In genomic region chrX:141278306-141278705, GRCh38 we compare ENCODE assay signal across 8 cellular contexts. TPM values are rescaled to one million over a fixed set of nuclear protein-coding genes. Genes with fewer than 3 reads are reported as not detected.
DNase-seq lines count a peak whose midpoint lies in the region; ATAC-seq and TF ChIP-seq lines count a peak whose summit lies in the region.

No MANE protein-coding gene starts in this region.

- H3K23ac ChIP-seq in H9 (ENCODE audit: insufficient read length, low read depth, low read length): no peak overlapping the region

- H3K4me3 Mint-ChIP-seq in H9: no peak overlapping the region

- H2BK120ac ChIP-seq in H9 (ENCODE audit: low read depth, low read length, poor library complexity, severe bottlenecking): no peak overlapping the region

- no peak overlapping the region for H3K4ac ChIP-seq in H9 (ENCODE audit: low read depth, low read length)

- H4K20me1 ChIP-seq in H9 (ENCODE audit: control insufficient read depth, insufficient read depth, insufficient read length): no peaks in the 10 kb centered on the region
- H4K20me1 ChIP-seq in OCI-LY3 (ENCODE audit: insufficient read depth, low read length): no peaks in the 10 kb centered on the region
- no peaks in the 10 kb centered on the region for H4K20me1 ChIP-seq in fibroblast of lung (ENCODE audit: control insufficient read depth, extremely low read depth, insufficient read depth, low read length)

- DNase-seq in AG20443 (ENCODE audit: low spot score) (peak; percentile 18), H9 (peak; percentile 30), fibroblast of lung (ENCODE audit: low read depth in 2 of 2) (peak; percentile 3 to 32), thoracic aorta (ENCODE audit: low spot score) (no peak)

- H2BK12ac ChIP-seq in H9 (ENCODE audit: insufficient read length, low read depth, low read length): no peak overlapping the region

- no peaks in the 10 kb centered on the region for H3K4me1 Mint-ChIP-seq in H9

- no peaks in the 10 kb centered on the region for H3K27me3 ChIP-seq in H9 (ENCODE audit: insufficient read depth, low read length)
- H3K27me3 ChIP-seq in OCI-LY3 (ENCODE audit: low read depth, low read length): no peaks in the 10 kb centered on the region
- no peaks in the 10 kb centered on the region for H3K27me3 ChIP-seq in fibroblast of lung (ENCODE audit: control insufficient read depth, insufficient read depth, low read length)
- H3K27me3 ChIP-seq in thoracic aorta (replicated peaks; ENCODE audit: insufficient read depth): no peaks in the 10 kb centered on the region

- H4K8ac ChIP-seq in H9 (replicated peaks; ENCODE audit: insufficient read length, low read depth, low read length): no peak overlapping the region

- H2AFZ ChIP-seq in H9 (ENCODE audit: low read length): no peak overlapping the region
- H2AFZ ChIP-seq in OCI-LY3 (ENCODE audit: low read depth, low read length): no peak overlapping the region
- no peak overlapping the region for H2AFZ ChIP-seq in fibroblast of lung (ENCODE audit: low read length)

- H2AK5ac ChIP-seq in H9 (ENCODE audit: insufficient read length, low read length): no peak overlapping the region

- H3K4me3 ChIP-seq in OCI-LY3 (ENCODE audit: low read length) (no peak overlapping the region), fibroblast of lung (replicated peaks in 1 of 4; ENCODE audit: control extremely low read depth in 1 of 4, insufficient read depth in 1 of 4, low read depth in 3 of 4, low read length in 4 of 4) (no peak overlapping the region), thoracic aorta (no peak overlapping the region)

- H3K27me3 Mint-ChIP-seq in H9 (ENCODE audit: low read depth): no peaks in the 10 kb centered on the region

- H3K79me2 ChIP-seq in H9 (ENCODE audit: insufficient read depth, low read length) (no peaks in the 10 kb centered on the region), OCI-LY3 (ENCODE audit: low read length) (no peaks in the 10 kb centered on the region), fibroblast of lung (ENCODE audit: control insufficient read depth, insufficient read depth, low read length) (no peaks in the 10 kb centered on the region)

- H3K27ac ChIP-seq in H9 (ENCODE audit: insufficient read length, low read depth, low read length): no peak overlapping the region
- no peak overlapping the region for H3K27ac ChIP-seq in OCI-LY3 (ENCODE audit: low read length)
- no peak overlapping the region for H3K27ac ChIP-seq in fibroblast of lung (ENCODE audit: insufficient read depth, low read length)
- no peak overlapping the region for H3K27ac ChIP-seq in thoracic aorta

- TF ChIP-seq CTCF in H9 (conservative IDR thresholded peaks at IDR 0.05): peak; percentile 76
- TF ChIP-seq CTCF in OCI-LY3 (IDR thresholded peaks at IDR 0.05; ENCODE audit: low read depth, low read length): peak; percentile 66
- peak; percentile 48 to 69 for TF ChIP-seq CTCF in fibroblast of lung (conservative IDR thresholded peaks at IDR 0.05 in 1 of 2, IDR thresholded peaks at IDR 0.05 in 1 of 2; ENCODE audit: low read depth in 1 of 2, low read length in 2 of 2)
- TF ChIP-seq CTCF in thoracic aorta (IDR thresholded peaks at IDR 0.05): peak; percentile 8

- WGBS in H9 (ENCODE audit: extremely low coverage, insufficient read length, low lambda C conversion rate): no CpG with 5 or more reads among the region's 3 CpGs

- H3K27ac Mint-ChIP-seq in H9: no peak overlapping the region

- no peak overlapping the region for H4K91ac ChIP-seq in H9 (ENCODE audit: insufficient read length, low read depth, low read length)

- H3K9ac ChIP-seq in H9 (ENCODE audit: extremely low read depth, insufficient read length, low read length) (no peak overlapping the region), OCI-LY3 (ENCODE audit: low read length) (no peak overlapping the region), fibroblast of lung (ENCODE audit: insufficient read depth, low read length) (no peak overlapping the region)

- no peaks in the 10 kb centered on the region for H3K79me1 ChIP-seq in H9 (ENCODE audit: insufficient read depth, low read depth, low read length, poor library complexity, severe bottlenecking)

- H3K4me2 ChIP-seq in H9 (ENCODE audit: insufficient read depth, insufficient read length, low read length) (no peak overlapping the region), OCI-LY3 (ENCODE audit: low read length) (no peak overlapping the region), fibroblast of lung (ENCODE audit: extremely low read depth, insufficient read depth, low read length) (no peak overlapping the region)

- H2BK5ac ChIP-seq in H9 (ENCODE audit: insufficient read length, low read length): no peak overlapping the region

- H3K9me3 ChIP-seq in H9 (ENCODE audit: control insufficient read depth, low read depth, low read length) (peaks cover 24% of the 10 kb centered on the region), OCI-LY3 (ENCODE audit: insufficient read depth, low read length) (no peaks in the 10 kb centered on the region), fibroblast of lung (ENCODE audit: control insufficient read depth, insufficient read depth, low read depth, low read length) (no peaks in the 10 kb centered on the region), thoracic aorta (no peaks in the 10 kb centered on the region)

- no peak overlapping the region for H2BK20ac ChIP-seq in H9 (ENCODE audit: low read depth, low read length, poor library complexity, severe bottlenecking)

- H3K14ac ChIP-seq in H9 (ENCODE audit: insufficient read depth, low read length): no peak overlapping the region

- no peak overlapping the region for H3K56ac ChIP-seq in H9 (ENCODE audit: insufficient read length, low read depth, low read length)

- no peaks in the 10 kb centered on the region; a peak in 1 of 7 replicates for H3K36me3 Mint-ChIP-seq in H9 (ENCODE audit: insufficient read depth in 1 of 3, low read depth in 3 of 3)

- H4K5ac ChIP-seq in H9 (ENCODE audit: insufficient read length, low read depth, low read length): no peak overlapping the region

- no peak overlapping the region for H3K18ac ChIP-seq in H9 (ENCODE audit: insufficient read length, low read depth, low read length)

- H3K4me1 ChIP-seq in H9 (ENCODE audit: insufficient read depth, low read length) (no peaks in the 10 kb centered on the region), OCI-LY3 (ENCODE audit: low read length) (peaks cover 19% of the 10 kb centered on the region), fibroblast of lung (ENCODE audit: control insufficient read depth, extremely low read depth, insufficient read depth, low read length) (no peaks in the 10 kb centered on the region), thoracic aorta (ENCODE audit: control insufficient read depth in 1 of 2, low read depth in 2 of 2) (no peaks in the 10 kb centered on the region)

- H3K23me2 ChIP-seq in H9 (ENCODE audit: insufficient read length, low read depth, low read length, poor library complexity, severe bottlenecking): no peaks in the 10 kb centered on the region

- H3K9me3 Mint-ChIP-seq in H9: peaks cover 43 to 45% of the 10 kb centered on the region in 2 experiments

- H3T11ph ChIP-seq in H9 (ENCODE audit: low read length): no peak overlapping the region

- no peaks in the 10 kb centered on the region for H3K36me3 ChIP-seq in OCI-LY3 (replicated peaks; ENCODE audit: low read depth, low read length)
- H3K36me3 ChIP-seq in fibroblast of lung (ENCODE audit: control insufficient read depth, insufficient read depth, low read length): no peaks in the 10 kb centered on the region
- no peaks in the 10 kb centered on the region for H3K36me3 ChIP-seq in thoracic aorta

- no peak overlapping the region for H2BK15ac ChIP-seq in H9 (ENCODE audit: low read depth, low read length)

- ATAC-seq in thoracic aorta (ENCODE audit: insufficient number of reproducible peaks, low FRiP score, low read depth): no peak
- ATAC-seq in HG03045 (IDR thresholded peaks at IDR 0.05; ENCODE audit: unreplicated experiment): no peak
- ATAC-seq in HG03457 (IDR thresholded peaks at IDR 0.05; ENCODE audit: unreplicated experiment): no peak
- ATAC-seq in HG03460 (IDR thresholded peaks at IDR 0.05; ENCODE audit: unreplicated experiment): no peak

RNA-seq across cellular contexts. Expression of gene SPANXC, which starts 36.0 kb away (rescaled TPM):
- not detected in 2 replicates for total RNA-seq in H9 (2021)
- total RNA-seq in fibroblast of lung: not detected in 2 replicates
- not detected in 2 replicates for polyA plus RNA-seq in fibroblast of lung
- not detected in 2 replicates for polyA plus RNA-seq in fibroblast of lung (2012)
- not detected in 2 replicates for polyA minus RNA-seq in fibroblast of lung (ENCODE audit: low replicate concordance)
- total RNA-seq in thoracic aorta: not detected

Comparison
In these comparisons a context has a peak if more than half of its experiments do, and no peak if none do; other contexts are left out.
1. CTCF ChIP-seq: peak in every context shown above with its lines; median percentile 76 in H9; 66 in OCI-LY3; 58 in fibroblast of lung; 8 in thoracic aorta.